In the genomic region with DNA sequence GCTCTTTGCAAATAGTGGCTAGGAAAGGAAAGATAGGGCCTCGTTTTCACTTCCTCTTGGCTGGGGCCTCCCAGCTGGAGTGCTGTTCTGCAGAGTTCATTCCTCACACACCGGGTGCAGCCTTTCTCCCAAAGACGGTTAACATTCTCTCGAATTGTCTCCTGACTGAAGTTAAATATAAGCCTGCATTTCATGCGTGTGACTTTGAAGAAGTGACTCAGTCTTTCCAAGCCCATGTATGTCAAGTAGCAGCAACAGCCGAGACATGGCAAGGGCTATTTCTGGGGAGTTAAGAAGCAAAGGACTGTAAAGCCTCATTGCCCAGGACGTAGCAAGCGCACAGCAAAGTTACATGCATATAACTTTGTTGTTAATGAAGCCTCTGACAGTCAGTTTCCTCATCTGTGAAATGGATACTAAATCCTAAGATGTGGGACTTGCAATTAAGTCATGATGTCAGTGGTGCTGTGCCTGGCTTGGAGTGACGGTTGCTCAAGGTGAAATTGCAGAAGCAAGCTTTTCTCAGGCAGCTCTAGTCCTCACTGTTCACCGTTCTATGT, we compare ENCODE assay signal across 10 cellular contexts.
DNase-seq lines count a peak whose midpoint lies in the region; ATAC-seq, FAIRE-seq and TF ChIP-seq lines count a peak whose summit lies in the region.
"Had no signal": no experiment of that assay in that cellular context is flagged by ENCODE, and none has a peak within 500 bp of the region (broad histone marks: within the 10 kb centered on the region; RNA-seq: fewer than 3 reads in every experiment).

No MANE protein-coding gene starts in this region.

- H3K27ac ChIP-seq in GM23248 (no peak overlapping the region), right cardiac atrium (ENCODE audit: low read length) (no peak overlapping the region), SJCRH30 (no peak overlapping the region)
- H3K27ac ChIP-seq: thoracic aorta had no signal

- H3K79me2 ChIP-seq in GM23248 (ENCODE audit: insufficient read depth), result no peaks in the 10 kb centered on the region
- H3K79me2 ChIP-seq in Loucy (ENCODE audit: insufficient read depth, low read length), result no peaks in the 10 kb centered on the region

- H3K36me3 ChIP-seq in GM23248 (ENCODE audit: low read depth), result no peaks in the 10 kb centered on the region
- no peaks in the 10 kb centered on the region for H3K36me3 ChIP-seq in Loucy (ENCODE audit: insufficient read depth, low read length)
- H3K36me3 ChIP-seq in SJCRH30, result no peaks in the 10 kb centered on the region
- H3K36me3 ChIP-seq: thoracic aorta had no signal

- H3K4me3 ChIP-seq in GM23248 (no peak overlapping the region), Loucy (ENCODE audit: low read length, poor library complexity, severe bottlenecking) (peak overlapping the region; percentile 39), right cardiac atrium (ENCODE audit: low read length) (no peak overlapping the region), SJCRH30 (no peak overlapping the region)
- H3K4me3 ChIP-seq: lung, thoracic aorta had no signal

- H3K4me2 ChIP-seq in GM23248 (ENCODE audit: unreplicated experiment) (no peak overlapping the region), Loucy (ENCODE audit: low read depth, low read length, poor library complexity, severe bottlenecking) (peak overlapping the region; percentile 56)

- WGBS in GM23248 (ENCODE audit: low coverage in 1 of 2, low lambda C conversion rate in 2 of 2, missing lambda C conversion rate in 2 of 2), 2 experiments, result 24 to 26% methylated on average over 10 of the region's 10 CpGs
- WGBS in right cardiac atrium, result 39% methylated on average over 10 of the region's 10 CpGs

- no peak overlapping the region for H2AFZ ChIP-seq in GM23248
- H2AFZ ChIP-seq in Loucy (ENCODE audit: low read length), result peak overlapping the region; percentile 10; the same call in 1 of the 2 replicates

- H3F3A ChIP-seq in GM23248 (ENCODE audit: insufficient read depth) (no peaks in the 10 kb centered on the region), Loucy (ENCODE audit: low read depth) (peaks cover 4% of the 10 kb centered on the region)

- H3K9me3 ChIP-seq in GM23248 (ENCODE audit: low read depth) (no peaks in the 10 kb centered on the region), Loucy (ENCODE audit: insufficient read depth, low read depth, low read length) (no peaks in the 10 kb centered on the region), right cardiac atrium (ENCODE audit: control insufficient read depth, low read length) (no peaks in the 10 kb centered on the region), SJCRH30 (replicated peaks) (no peaks in the 10 kb centered on the region)
- H3K9me3 ChIP-seq: thoracic aorta had no signal

- intact Hi-C loops in right cardiac atrium (cut with DNase I), result no loop called here

- TF ChIP-seq CTCF in Loucy (conservative IDR thresholded peaks at IDR 0.05; ENCODE audit: low read length), result no peak

- H3K27me3 ChIP-seq in GM23248 (replicated peaks; ENCODE audit: insufficient read depth), result peaks cover 31% of the 10 kb centered on the region; the same call in 1 of the 2 replicates
- H3K27me3 ChIP-seq in Loucy (ENCODE audit: insufficient read depth, low read length, poor library complexity, severe bottlenecking), result no peaks in the 10 kb centered on the region
- H3K27me3 ChIP-seq in right cardiac atrium (ENCODE audit: control insufficient read depth, insufficient read depth), result no peaks in the 10 kb centered on the region
- no peaks in the 10 kb centered on the region for H3K27me3 ChIP-seq in SJCRH30

- TF ChIP-seq POLR2A in GM12892 (IDR thresholded peaks at IDR 0.05; ENCODE audit: low read depth, low read length), result no peak

- H3K4me1 ChIP-seq in GM23248 (ENCODE audit: insufficient read depth), result no peaks in the 10 kb centered on the region
- peaks cover 48% of the 10 kb centered on the region for H3K4me1 ChIP-seq in Loucy (ENCODE audit: insufficient read depth, low read length, poor library complexity, severe bottlenecking)
- no peaks in the 10 kb centered on the region for H3K4me1 ChIP-seq in right cardiac atrium (ENCODE audit: control insufficient read depth, insufficient read depth, low read length)
- no peaks in the 10 kb centered on the region for H3K4me1 ChIP-seq in SJCRH30

- DNase-seq in GM12892 (ENCODE audit: insufficient read length) (no peak), GM23248 (peak; percentile 48), right cardiac atrium (peak in 1 of 3 donors; percentile 50), AG20443 (ENCODE audit: low spot score) (no peak), SJCRH30 (no peak), HuH-7.5 (ENCODE audit: low spot score) (no peak), HUDEP-2 (lab: John Stamatoyannopoulos, UW; ENCODE audit: unreplicated experiment in 76 of 76) (no peak)

- in situ Hi-C loops in GM23248 (cut with MboI), result no loop called here

- H3K9ac ChIP-seq in GM23248 (no peak overlapping the region), Loucy (ENCODE audit: low read depth, low read length, poor library complexity, severe bottlenecking) (peak overlapping the region; percentile 36)

- H4K20me1 ChIP-seq in GM23248 (ENCODE audit: insufficient read depth) (no peaks in the 10 kb centered on the region), Loucy (ENCODE audit: insufficient read depth, low read length, poor library complexity, severe bottlenecking) (no peaks in the 10 kb centered on the region)

- FAIRE-seq in GM12892 (lab: Jason Lieb, UNC), result peak; percentile 40

- no peaks in the 10 kb centered on the region for H3K9me2 ChIP-seq in GM23248 (ENCODE audit: insufficient read depth)
- H3K9me2 ChIP-seq in Loucy (replicated peaks; ENCODE audit: low read depth, low read length), result no peaks in the 10 kb centered on the region

- ATAC-seq in right cardiac atrium, result peak; percentile 57 to 64
